ENCODE assay signal across 16 cellular contexts in the genomic region with DNA sequence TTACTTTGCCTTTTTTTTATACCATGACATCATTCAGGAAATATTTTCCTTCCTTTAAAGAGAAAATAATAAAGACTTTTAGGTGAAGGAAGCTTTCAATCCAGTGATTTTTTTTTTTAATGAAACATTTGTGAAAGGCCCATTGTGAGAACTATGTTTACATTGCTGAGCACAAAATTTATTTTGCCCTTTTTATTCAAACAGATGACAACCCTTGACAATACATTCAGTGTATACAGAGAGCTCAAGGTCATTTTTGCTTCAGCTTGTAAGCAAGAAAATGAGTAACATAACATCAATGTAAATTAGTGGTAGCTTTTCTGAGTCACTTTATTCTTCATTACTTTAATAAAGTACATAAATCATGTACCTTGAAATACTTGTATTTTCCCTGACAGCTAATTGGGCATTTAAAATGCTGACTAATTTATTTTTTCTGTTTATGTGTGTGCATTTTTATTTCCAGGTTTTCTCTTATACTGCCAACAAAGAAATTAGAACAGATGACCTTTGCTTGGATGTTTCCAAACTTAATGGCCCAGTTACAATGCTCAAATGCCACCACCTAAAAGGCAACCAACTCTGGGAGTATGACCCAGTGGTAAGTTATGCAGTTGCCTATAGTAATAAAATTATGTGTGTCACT.
DNase-seq lines count a peak whose midpoint lies in the region; ATAC-seq, FAIRE-seq and TF ChIP-seq lines count a peak whose summit lies in the region.
"Had no signal": no experiment of that assay in that cellular context is flagged by ENCODE, and none has a peak within 500 bp of the region (broad histone marks: within the 10 kb centered on the region; RNA-seq: fewer than 3 reads in every experiment).

No MANE protein-coding gene starts in this region.

- H3K9me3 ChIP-seq in HEK293 (ENCODE audit: control insufficient read depth, insufficient read depth, low read depth, low read length) (no peaks in the 10 kb centered on the region), K562 (replicated peaks; ENCODE audit: control insufficient read depth, insufficient read depth, low read depth, low read length) (no peaks in the 10 kb centered on the region)
- H3K9me3 ChIP-seq: BE2C, gastrocnemius medialis, MG63 had no signal

- no peak overlapping the region for H3K9ac ChIP-seq in K562 (ENCODE audit: insufficient read depth in 1 of 2, low read depth in 2 of 2, low read length in 2 of 2)

- BruUV-seq in K562 (replicated peaks; lab: Mats Ljungman, UMichigan) = no TSS peak

- POLR2A ChIA-PET in HEK293 (lab: Yijun Ruan, JAX) = interaction anchor here (0.6 kb wide), 1 partner anchor 28 kb away, joined by 5 read pairs; no protein-coding TSS in a partner anchor
- POLR2A ChIA-PET in K562 (lab: Yijun Ruan, JAX) = no interaction called here

- CTCF ChIA-PET in HEK293 (lab: Yijun Ruan, JAX) = no interaction called here
- CTCF ChIA-PET in K562 (lab: Yijun Ruan, JAX; ENCODE audit: low intra/inter-chr PET ratio) = interaction anchor here (0.7 kb wide), 1 partner anchor 10 kb away, joined by 3 read pairs; no protein-coding TSS in a partner anchor

- DNase-seq in DMS153 (lab: John Stamatoyannopoulos, UW) = peak; percentile 66
- no peak for DNase-seq in K562 (ENCODE audit: extremely low read depth in 1 of 4, low spot score in 3 of 4)
- DNase-seq in left lobe of liver (ENCODE audit: low spot score) = no peak
- DNase-seq in HK-2 (ENCODE audit: unreplicated experiment) = no peak
- DNase-seq in left cardiac atrium = no peak
- DNase-seq in central memory CD4-positive, alpha-beta T cell = no peak
- DNase-seq: activated naive CD4-positive, alpha-beta T cell treated with Interleukin-2 at 50 U/mL for 16 hours; BE2C; gastrocnemius medialis; MG63; T-helper 2 cell had no signal

- H3K4me1 ChIP-seq in HEK293 (ENCODE audit: control insufficient read depth, insufficient read depth, low read length) = no peaks in the 10 kb centered on the region
- no peaks in the 10 kb centered on the region for H3K4me1 ChIP-seq in K562 (replicated peaks in 1 of 2; ENCODE audit: control insufficient read depth in 2 of 2, insufficient read depth in 2 of 2, low read length in 2 of 2)
- H3K4me1 ChIP-seq: BE2C, gastrocnemius medialis had no signal

- in situ Hi-C loops in K562 (cut with MboI) = no loop called here

- H3K27ac ChIP-seq in HEK293 (ENCODE audit: extremely low read depth, low read depth, low read length) (no peak overlapping the region), K562 (ENCODE audit: extremely low read depth, low read depth, low read length) (no peak overlapping the region)
- H3K27ac ChIP-seq: gastrocnemius medialis had no signal

- no peaks in the 10 kb centered on the region for H3K27me3 ChIP-seq in K562 (ENCODE audit: control insufficient read depth in 2 of 2, insufficient read depth in 2 of 2, low read length in 2 of 2)
- H3K27me3 ChIP-seq: BE2C, gastrocnemius medialis, MG63 had no signal

- H3K36me3 Mint-ChIP-seq in activated T-helper 17 cell treated with anti-CD3 and anti-CD28 coated beads, Interleukin-2, amount 50 U/mL, for 72 hours (ENCODE audit: low read depth) = peaks cover 51% of the 10 kb centered on the region

- no peak for TF ChIP-seq POLR2A in K562 (conservative IDR thresholded peaks at IDR 0.05)

- H4K20me1 ChIP-seq in K562 (replicated peaks; ENCODE audit: control insufficient read depth, insufficient read depth, low read length) = no peaks in the 10 kb centered on the region

- H3K4me2 ChIP-seq in K562 (ENCODE audit: insufficient read depth, low read length) = no peak overlapping the region

- TF ChIP-seq CTCF in HEK293 (tag by site-specific recombination; IDR thresholded peaks at IDR 0.05) = no peak
- no peak for TF ChIP-seq CTCF in K562 (IDR thresholded peaks at IDR 0.05 in 2 of 3, conservative IDR thresholded peaks at IDR 0.05 in 1 of 3; ENCODE audit: insufficient read depth in 2 of 3, low read depth in 1 of 3, low read length in 3 of 3)

- no peak for FAIRE-seq in K562 (lab: Jason Lieb, UNC)

- H3K36me3 ChIP-seq in HEK293 (ENCODE audit: control insufficient read depth in 2 of 2, insufficient read depth in 1 of 2, low read length in 2 of 2) (peaks cover 0 to 21% of the 10 kb centered on the region in 2 experiments; a peak in 1 of 3 replicates), K562 (ENCODE audit: control insufficient read depth, insufficient read depth, low read length) (no peaks in the 10 kb centered on the region)
- H3K36me3 ChIP-seq: BE2C, MG63 had no signal

- no peaks in the 10 kb centered on the region for H3K9me1 ChIP-seq in K562 (ENCODE audit: control insufficient read depth, insufficient read depth, low read length)

- H3K9me3 Mint-ChIP-seq in activated T-helper 17 cell treated with anti-CD3 and anti-CD28 coated beads, Interleukin-2, amount 50 U/mL, for 72 hours = no peaks in the 10 kb centered on the region
- H3K9me3 Mint-ChIP-seq: memory B cell, neural crest cell had no signal

- H2AFZ ChIP-seq in K562 (ENCODE audit: low read depth, low read length) = no peak overlapping the region

- no peak overlapping the region for H3K27ac Mint-ChIP-seq in activated T-helper 17 cell treated with anti-CD3 and anti-CD28 coated beads, Interleukin-2, amount 50 U/mL, for 72 hours
- H3K27ac Mint-ChIP-seq: memory B cell had no signal

- H3K4me1 Mint-ChIP-seq in activated T-helper 17 cell treated with anti-CD3 and anti-CD28 coated beads, Interleukin-2, amount 50 U/mL, for 72 hours = no peaks in the 10 kb centered on the region
- H3K4me1 Mint-ChIP-seq: memory B cell had no signal

- H3K27me3 Mint-ChIP-seq in activated T-helper 17 cell treated with anti-CD3 and anti-CD28 coated beads, Interleukin-2, amount 50 U/mL, for 72 hours = no peaks in the 10 kb centered on the region
- H3K27me3 Mint-ChIP-seq: memory B cell had no signal

- H3K79me2 ChIP-seq in K562 (ENCODE audit: control insufficient read depth, insufficient read depth, low read length) = no peaks in the 10 kb centered on the region

- no peak for TF ChIP-seq EP300 in K562 (IDR thresholded peaks at IDR 0.05; ENCODE audit: low read length)

- no peak for ATAC-seq in K562
- peak; percentile 78 for ATAC-seq in left lobe of liver
- no peak for ATAC-seq in activated T-helper 17 cell treated with anti-CD3 and anti-CD28 coated beads, Interleukin-2, amount 50 U/mL, for 72 hours (replicated peaks)
- ATAC-seq in left cardiac atrium = no peak
- ATAC-seq: activated CD4-positive, CD25-positive, alpha-beta regulatory T cell treated with anti-CD3 and anti-CD28 coated beads, Interleukin-2, amount 50 U/mL, for 24 hours; gastrocnemius medialis had no signal

- intact Hi-C loops in K562 (cut with micrococcal nuclease) (no loop called here), left cardiac atrium (cut with DNase I) (no loop called here)

- no peak overlapping the region for H3K4me3 Mint-ChIP-seq in activated T-helper 17 cell treated with anti-CD3 and anti-CD28 coated beads, Interleukin-2, amount 50 U/mL, for 72 hours
- H3K4me3 Mint-ChIP-seq: memory B cell, neural crest cell had no signal

- TF ChIP-seq RAD21 in K562 (CRISPR knock-in tag; conservative IDR thresholded peaks at IDR 0.05 in 1 of 2, IDR thresholded peaks at IDR 0.05 in 1 of 2) = no peak

- H3K4me3 ChIP-seq in HEK293 (ENCODE audit: low read depth, low read length) = no peak overlapping the region
- H3K4me3 ChIP-seq in K562 = no peak overlapping the region
- H3K4me3 ChIP-seq: gastrocnemius medialis, MG63 had no signal

TF ChIP-seq in HEK293, 187 proteins besides CTCF, POLR2A, EP300 and RAD21:
- TF ChIP-seq, protein P1, sequence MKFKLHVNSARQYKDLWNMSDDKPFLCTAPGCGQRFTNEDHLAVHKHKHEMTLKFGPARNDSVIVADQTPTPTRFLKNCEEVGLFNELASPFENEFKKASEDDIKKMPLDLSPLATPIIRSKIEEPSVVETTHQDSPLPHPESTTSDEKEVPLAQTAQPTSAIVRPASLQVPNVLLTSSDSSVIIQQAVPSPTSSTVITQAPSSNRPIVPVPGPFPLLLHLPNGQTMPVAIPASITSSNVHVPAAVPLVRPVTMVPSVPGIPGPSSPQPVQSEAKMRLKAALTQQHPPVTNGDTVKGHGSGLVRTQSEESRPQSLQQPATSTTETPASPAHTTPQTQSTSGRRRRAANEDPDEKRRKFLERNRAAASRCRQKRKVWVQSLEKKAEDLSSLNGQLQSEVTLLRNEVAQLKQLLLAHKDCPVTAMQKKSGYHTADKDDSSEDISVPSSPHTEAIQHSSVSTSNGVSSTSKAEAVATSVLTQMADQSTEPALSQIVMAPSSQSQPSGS (tag by site-specific recombination; IDR thresholded peaks at IDR 0.05; ENCODE audit: low read depth) = peak; percentile 9; the same call in 1 of the 2 replicates
- TF ChIP-seq ZNF391 (tag by site-specific recombination; IDR thresholded peaks at IDR 0.05; ENCODE audit: borderline replicate concordance, low read depth) (no peak), ZNF76 (tag by site-specific recombination; IDR thresholded peaks at IDR 0.05; ENCODE audit: borderline replicate concordance, low read depth) (no peak)

TF ChIP-seq in K562, 482 proteins besides CTCF, POLR2A, EP300 and RAD21 (continues in another document):
- TF ChIP-seq, protein P2, sequence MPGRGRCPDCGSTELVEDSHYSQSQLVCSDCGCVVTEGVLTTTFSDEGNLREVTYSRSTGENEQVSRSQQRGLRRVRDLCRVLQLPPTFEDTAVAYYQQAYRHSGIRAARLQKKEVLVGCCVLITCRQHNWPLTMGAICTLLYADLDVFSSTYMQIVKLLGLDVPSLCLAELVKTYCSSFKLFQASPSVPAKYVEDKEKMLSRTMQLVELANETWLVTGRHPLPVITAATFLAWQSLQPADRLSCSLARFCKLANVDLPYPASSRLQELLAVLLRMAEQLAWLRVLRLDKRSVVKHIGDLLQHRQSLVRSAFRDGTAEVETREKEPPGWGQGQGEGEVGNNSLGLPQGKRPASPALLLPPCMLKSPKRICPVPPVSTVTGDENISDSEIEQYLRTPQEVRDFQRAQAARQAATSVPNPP (IDR thresholded peaks at IDR 0.05; ENCODE audit: borderline replicate concordance, insufficient read depth, insufficient read length) = no peak
- peak; percentile 45; the same call in 1 of the 2 replicates for TF ChIP-seq MAFK (IDR thresholded peaks at IDR 0.05; ENCODE audit: low read length)
- peak; percentile 88 for TF ChIP-seq ZNF316 (IDR thresholded peaks at IDR 0.05)
- peak; percentile 70 for TF ChIP-seq C11orf30 (IDR thresholded peaks at IDR 0.05; ENCODE audit: low read depth)
- TF ChIP-seq, protein P3, sequence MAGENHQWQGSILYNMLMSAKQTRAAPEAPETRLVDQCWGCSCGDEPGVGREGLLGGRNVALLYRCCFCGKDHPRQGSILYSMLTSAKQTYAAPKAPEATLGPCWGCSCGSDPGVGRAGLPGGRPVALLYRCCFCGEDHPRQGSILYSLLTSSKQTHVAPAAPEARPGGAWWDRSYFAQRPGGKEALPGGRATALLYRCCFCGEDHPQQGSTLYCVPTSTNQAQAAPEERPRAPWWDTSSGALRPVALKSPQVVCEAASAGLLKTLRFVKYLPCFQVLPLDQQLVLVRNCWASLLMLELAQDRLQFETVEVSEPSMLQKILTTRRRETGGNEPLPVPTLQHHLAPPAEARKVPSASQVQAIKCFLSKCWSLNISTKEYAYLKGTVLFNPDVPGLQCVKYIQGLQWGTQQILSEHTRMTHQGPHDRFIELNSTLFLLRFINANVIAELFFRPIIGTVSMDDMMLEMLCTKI (IDR thresholded peaks at IDR 0.05; ENCODE audit: partially characterized antibody) = no peak
